Comparison of ENCODE assay signal across 25 cellular contexts in the genomic region with DNA sequence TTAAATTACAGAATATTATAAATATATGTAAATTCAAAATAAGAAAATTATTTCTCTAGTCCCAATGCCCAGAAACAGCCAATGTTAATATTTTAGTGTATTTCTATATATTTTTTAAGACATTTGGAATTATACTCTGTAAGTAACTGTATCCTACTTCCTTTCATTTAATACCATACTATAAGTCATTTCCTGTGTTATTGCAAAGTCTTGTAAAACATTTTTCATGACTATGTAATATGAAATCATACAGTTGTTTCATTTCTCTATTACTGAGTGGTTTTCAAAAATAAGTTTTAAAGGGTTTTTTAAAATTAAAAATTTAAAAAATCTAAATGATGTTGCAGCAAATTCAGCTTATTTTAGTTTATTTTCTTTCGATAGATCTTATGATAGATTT. TPM values are rescaled to one million over a fixed set of nuclear protein-coding genes. Genes with fewer than 3 reads are reported as not detected.
"Had no signal": no experiment of that assay in that cellular context is flagged by ENCODE, and none has a peak within 500 bp of the region (broad histone marks: within the 10 kb centered on the region; RNA-seq: fewer than 3 reads in every experiment).

No MANE protein-coding gene starts in this region.

- H3K4me3 Mint-ChIP-seq: endodermal cell had no signal

- H3K4me3 ChIP-seq: left lung, prostate gland, right atrium auricular region, thyroid gland, vagina had no signal

- H3K36me3 ChIP-seq: prostate gland had no signal

- H3K27ac Mint-ChIP-seq: endodermal cell had no signal

- H3K4me1 ChIP-seq: prostate gland had no signal

- H3K27me3 ChIP-seq: dorsolateral prefrontal cortex, esophagus squamous epithelium, left lung, right atrium auricular region, stomach, thyroid gland, vagina had no signal

- FAIRE-seq: endothelial cell of umbilical vein had no signal

- H3K27ac ChIP-seq: dorsolateral prefrontal cortex, prostate gland, right atrium auricular region, thyroid gland, vagina had no signal

- H3K27me3 Mint-ChIP-seq: naive thymus-derived CD8-positive, alpha-beta T cell had no signal

- H3K9me3 Mint-ChIP-seq: endodermal cell; naive thymus-derived CD8-positive, alpha-beta T cell; stimulated activated effector memory CD8-positive, alpha-beta T cell treated with anti-CD3 and anti-CD28 coated beads, Interleukin-12 subunit alpha, Interleukin-12 subunit beta, amount 100 ng/mL, for 72 hours had no signal

- DNase-seq: cerebellar nuclear complex; dorsolateral prefrontal cortex; effector CD8-positive, alpha-beta T cell; endodermal cell; esophagus squamous epithelium; foreskin melanocyte; left cardiac atrium; left lung; mammary epithelial cell; mesendoderm; midbrain; naive thymus-derived CD8-positive, alpha-beta T cell; stimulated activated CD4-positive, alpha-beta T cell treated with anti-CD3 and anti-CD28 coated beads, Interleukin-12 subunit alpha, Interleukin-12 subunit beta, amount 100 ng/mL, for 4 hours; stimulated activated CD4-positive, alpha-beta T cell treated with anti-CD3 and anti-CD28 coated beads, Interleukin-2, amount 100 ng/mL, for 24 hours; stimulated activated CD4-positive, alpha-beta T cell treated with anti-CD3 and anti-CD28 coated beads, Interleukin-4, amount 100 ng/mL, for 24 hours; stimulated activated naive CD4-positive, alpha-beta T cell treated with Interleukin-2 at 50 U/mL for 16 hours; stomach; thyroid gland; trophoblast cell had no signal

- ATAC-seq: left cardiac atrium; left lung; naive thymus-derived CD8-positive, alpha-beta T cell; sciatic nerve; stimulated activated effector memory CD8-positive, alpha-beta T cell treated with anti-CD3 and anti-CD28 coated beads, Interleukin-12 subunit alpha, Interleukin-12 subunit beta, amount 100 ng/mL, for 72 hours had no signal

- H3K9me3 ChIP-seq: esophagus squamous epithelium, left lung, prostate gland, right atrium auricular region, stomach, thyroid gland, vagina had no signal

RNA-seq across cellular contexts. Expression of a gene that starts 17.1 kb away (rescaled TPM):
- total RNA-seq: endothelial cell of umbilical vein had no signal
- polyA plus RNA-seq: endothelial cell of umbilical vein; naive thymus-derived CD8-positive, alpha-beta T cell had no signal
